In genomic region chr5:53330491-53330890, GRCh38 we compare ENCODE assay signal across 25 cellular contexts.
"Had no signal": no experiment of that assay in that cellular context is flagged by ENCODE, and none has a peak within 500 bp of the region (broad histone marks: within the 10 kb centered on the region; RNA-seq: fewer than 3 reads in every experiment).

No MANE protein-coding gene starts in this region.

- H3K36me3 ChIP-seq: SJCRH30 had no signal

- FAIRE-seq: astrocyte had no signal

- H3K27ac ChIP-seq: SJCRH30 had no signal

- DNase-seq: activated CD4-positive, alpha-beta T cell treated with anti-CD3 and anti-CD28 coated beads for 48 hours; activated CD4-positive, alpha-beta T cell treated with anti-CD3 and anti-CD28 coated beads, Interleukin-2, amount 50 U/mL, for 4 hours; activated CD4-positive, CD25-positive, alpha-beta regulatory T cell treated with anti-CD3 and anti-CD28 coated beads, Interleukin-2, amount 50 U/mL, for 72 hours; activated CD8-positive, alpha-beta memory T cell treated with anti-CD3 and anti-CD28 coated beads, Interleukin-2, amount 50 U/mL, for 48 hours; activated CD8-positive, alpha-beta T cell treated with anti-CD3 and anti-CD28 coated beads, Interleukin-2, amount 10 ng/mL, durations not matched to agents 7 days and 5 days; activated effector memory CD4-positive, alpha-beta T cell treated with anti-CD3 and anti-CD28 coated beads, Interleukin-2, amount 50 U/mL, for 16 hours; activated naive CD4-positive, alpha-beta T cell treated with Interleukin-2 at 50 U/mL for 16 hours; activated T-cell treated with anti-CD3 and anti-CD28 coated beads, Interleukin-2, amount 50 U/mL, for 24 hours; amygdala; KG1; NCI-H1092 treated with DMSO at 0.1 percent for 48 hours; NCI-H1436; NCI-H1694 treated with DMSO at 0.1 percent for 48 hours; NCI-H2029 treated with DMSO at 0.1 percent for 48 hours; NCI-H345; NCI-H510A; NCI-H526 treated with DMSO at 0.1 percent for 48 hours; NCI-H82; Right ventricle myocardium superior; RPMI8226; SJCRH30; SK-N-SH; T-helper 1 cell had no signal

- H3K4me2 ChIP-seq: SK-N-SH had no signal

- H3K4me3 ChIP-seq: SJCRH30 had no signal

- H3K27me3 ChIP-seq: SJCRH30 had no signal

- ATAC-seq: activated CD8-positive, alpha-beta T cell treated with anti-CD3 and anti-CD28 coated beads, Interleukin-2, amount 10 ng/mL, durations not matched to agents 7 days and 5 days; Panc1 had no signal

- H3K9me3 ChIP-seq: SJCRH30, SK-N-SH had no signal
